18 cellular contexts compared by ENCODE assay signal in genomic region chr2:219289195-219289536, GRCh38. TPM values are rescaled to one million over a fixed set of nuclear protein-coding genes. Genes with fewer than 3 reads are reported as not detected.
A peak's percentile ranks its signal among the peaks of the same experiment; 100 is the strongest.
DNase-seq lines count a peak whose midpoint lies in the region; ATAC-seq and TF ChIP-seq lines count a peak whose summit lies in the region.
"Had no signal": no experiment of that assay in that cellular context is flagged by ENCODE, and none has a peak within 500 bp of the region (broad histone marks: within the 10 kb centered on the region; RNA-seq: fewer than 3 reads in every experiment).

No MANE protein-coding gene starts in this region.

- peaks cover 0 to 48% (median 6%) of the 10 kb centered on the region in 3 donors for H3K4me1 ChIP-seq in gastroesophageal sphincter

- peaks cover 0 to 28% of the 10 kb centered on the region in 2 donors for H3K36me3 ChIP-seq in gastroesophageal sphincter

- TF ChIP-seq POLR2A in gastroesophageal sphincter (IDR thresholded peaks at IDR 0.05) = no peak

- 55 to 80% methylated on average over 1 to 2 of the region's 6 CpGs for WGBS in gastroesophageal sphincter (ENCODE audit: low coverage in 1 of 2), 2 donors

- no peaks in the 10 kb centered on the region for H3K27me3 ChIP-seq in AG04450 (ENCODE audit: control insufficient read depth, insufficient read depth, low read length)
- no peaks in the 10 kb centered on the region for H3K27me3 ChIP-seq in gastroesophageal sphincter
- H3K27me3 ChIP-seq: spleen had no signal

- no peak overlapping the region for H3K4me3 Mint-ChIP-seq in activated T-helper 17 cell treated with anti-CD3 and anti-CD28 coated beads, Interleukin-2, amount 50 U/mL, for 72 hours
- no peak overlapping the region for H3K4me3 Mint-ChIP-seq in stimulated activated naive B cell treated with anti-CD40 and anti-IgM and Interleukin-4, amounts not matched to agents 10 μg/mL and 1 μg/mL and 100 μg/mL, for 72 hours
- H3K4me3 Mint-ChIP-seq in activated CD4-positive, alpha-beta memory T cell treated with anti-CD3 and anti-CD28 coated beads for 36 hours = no peak overlapping the region
- H3K4me3 Mint-ChIP-seq: activated CD8-positive, alpha-beta T cell treated with anti-CD3 and anti-CD28 coated beads, Interleukin-2, amount 10 ng/mL, durations not matched to agents 7 days and 5 days; stimulated activated naive CD8-positive, alpha-beta T cell treated with anti-CD3 and anti-CD28 coated beads, Interleukin-15, Interleukin-2, amounts not matched to agents 100 ng/mL and 50 ng/mL, for 24 hours had no signal

- intact Hi-C loops in activated CD4-positive, alpha-beta memory T cell treated with anti-CD3 and anti-CD28 coated beads for 36 hours (cut with micrococcal nuclease) = no loop called here

- no peak for ATAC-seq in activated T-helper 17 cell treated with anti-CD3 and anti-CD28 coated beads, Interleukin-2, amount 50 U/mL, for 72 hours (replicated peaks)
- ATAC-seq in gastroesophageal sphincter = no peak
- ATAC-seq in stimulated activated naive B cell treated with anti-CD40 and anti-IgM and Interleukin-4, amounts not matched to agents 10 μg/mL and 1 μg/mL and 100 μg/mL, for 72 hours (replicated peaks) = no peak
- ATAC-seq in GM21528 (IDR thresholded peaks at IDR 0.05; ENCODE audit: low FRiP score, unreplicated experiment) = no peak
- ATAC-seq: activated CD8-positive, alpha-beta T cell treated with anti-CD3 and anti-CD28 coated beads, Interleukin-2, amount 10 ng/mL, durations not matched to agents 7 days and 5 days had no signal

- H3K27me3 Mint-ChIP-seq in activated T-helper 17 cell treated with anti-CD3 and anti-CD28 coated beads, Interleukin-2, amount 50 U/mL, for 72 hours = no peaks in the 10 kb centered on the region
- H3K27me3 Mint-ChIP-seq in stimulated activated naive B cell treated with anti-CD40 and anti-IgM and Interleukin-4, amounts not matched to agents 10 μg/mL and 1 μg/mL and 100 μg/mL, for 72 hours = no peaks in the 10 kb centered on the region
- no peaks in the 10 kb centered on the region for H3K27me3 Mint-ChIP-seq in activated CD4-positive, alpha-beta memory T cell treated with anti-CD3 and anti-CD28 coated beads for 36 hours
- H3K27me3 Mint-ChIP-seq: stimulated activated naive CD8-positive, alpha-beta T cell treated with anti-CD3 and anti-CD28 coated beads, Interleukin-15, Interleukin-2, amounts not matched to agents 100 ng/mL and 50 ng/mL, for 24 hours had no signal

- no peaks in the 10 kb centered on the region for H3K9me3 Mint-ChIP-seq in activated T-helper 17 cell treated with anti-CD3 and anti-CD28 coated beads, Interleukin-2, amount 50 U/mL, for 72 hours
- no peaks in the 10 kb centered on the region for H3K9me3 Mint-ChIP-seq in stimulated activated naive B cell treated with anti-CD40 and anti-IgM and Interleukin-4, amounts not matched to agents 10 μg/mL and 1 μg/mL and 100 μg/mL, for 72 hours
- H3K9me3 Mint-ChIP-seq in activated CD4-positive, alpha-beta memory T cell treated with anti-CD3 and anti-CD28 coated beads for 36 hours = no peaks in the 10 kb centered on the region
- H3K9me3 Mint-ChIP-seq: stimulated activated naive CD8-positive, alpha-beta T cell treated with anti-CD3 and anti-CD28 coated beads, Interleukin-15, Interleukin-2, amounts not matched to agents 100 ng/mL and 50 ng/mL, for 24 hours had no signal

- CTCF ChIA-PET in AG04450 (lab: Charles Lee) = interaction anchor here (1.6 kb wide), 1 partner anchor 130 kb away, joined by 3 read pairs; no protein-coding TSS in a partner anchor
- CTCF ChIA-PET in GM10248 (lab: Yijun Ruan, JAX) = interaction anchor here (0.7 to 11.5 kb wide), 2 partner anchors 8 to 10 kb away, joined by 3 to 336 read pairs; partner anchors contain the start of gene DNAJB2
- CTCF ChIA-PET in activated CD4-positive, alpha-beta memory T cell treated with anti-CD3 and anti-CD28 coated beads for 36 hours (lab: Charles Lee) = interaction anchor here (0.6 kb wide), 1 partner anchor 59 kb away, joined by 3 read pairs; the partner anchor contains the start of gene ANKZF1

- TF ChIP-seq CTCF in AG04450 (IDR thresholded peaks at IDR 0.05; ENCODE audit: low read depth, low read length) = no peak
- TF ChIP-seq CTCF in gastroesophageal sphincter (IDR thresholded peaks at IDR 0.05) = no peak
- no peak for TF ChIP-seq CTCF in GM10248 (IDR thresholded peaks at IDR 0.05; ENCODE audit: control extremely low read depth, extremely low read depth, low read depth, missing control alignments)

- H3K27ac Mint-ChIP-seq in activated T-helper 17 cell treated with anti-CD3 and anti-CD28 coated beads, Interleukin-2, amount 50 U/mL, for 72 hours = peak overlapping the region; percentile 46
- peak overlapping the region; percentile 47 for H3K27ac Mint-ChIP-seq in stimulated activated naive B cell treated with anti-CD40 and anti-IgM and Interleukin-4, amounts not matched to agents 10 μg/mL and 1 μg/mL and 100 μg/mL, for 72 hours
- no peak overlapping the region for H3K27ac Mint-ChIP-seq in activated CD4-positive, alpha-beta memory T cell treated with anti-CD3 and anti-CD28 coated beads for 36 hours
- H3K27ac Mint-ChIP-seq: activated CD8-positive, alpha-beta T cell treated with anti-CD3 and anti-CD28 coated beads, Interleukin-2, amount 10 ng/mL, durations not matched to agents 7 days and 5 days; stimulated activated naive CD8-positive, alpha-beta T cell treated with anti-CD3 and anti-CD28 coated beads, Interleukin-15, Interleukin-2, amounts not matched to agents 100 ng/mL and 50 ng/mL, for 24 hours had no signal

- H3K9me3 ChIP-seq in AG04450 (ENCODE audit: control insufficient read depth, insufficient read depth, low read length) (no peaks in the 10 kb centered on the region), gastroesophageal sphincter (no peaks in the 10 kb centered on the region)
- H3K9me3 ChIP-seq: neutrophil, spleen had no signal

- H3K4me1 Mint-ChIP-seq in activated T-helper 17 cell treated with anti-CD3 and anti-CD28 coated beads, Interleukin-2, amount 50 U/mL, for 72 hours = no peaks in the 10 kb centered on the region
- peaks cover 7 to 27% of the 10 kb centered on the region in 2 donors for H3K4me1 Mint-ChIP-seq in stimulated activated naive B cell treated with anti-CD40 and anti-IgM and Interleukin-4, amounts not matched to agents 10 μg/mL and 1 μg/mL and 100 μg/mL, for 72 hours
- H3K4me1 Mint-ChIP-seq in activated CD4-positive, alpha-beta memory T cell treated with anti-CD3 and anti-CD28 coated beads for 36 hours (ENCODE audit: low read depth) = peaks cover under 1% of the 10 kb centered on the region

- peaks cover 7% of the 10 kb centered on the region for H3K36me3 Mint-ChIP-seq in activated T-helper 17 cell treated with anti-CD3 and anti-CD28 coated beads, Interleukin-2, amount 50 U/mL, for 72 hours (ENCODE audit: low read depth)
- peaks cover 4 to 13% of the 10 kb centered on the region in 2 donors for H3K36me3 Mint-ChIP-seq in stimulated activated naive B cell treated with anti-CD40 and anti-IgM and Interleukin-4, amounts not matched to agents 10 μg/mL and 1 μg/mL and 100 μg/mL, for 72 hours
- H3K36me3 Mint-ChIP-seq in activated CD4-positive, alpha-beta memory T cell treated with anti-CD3 and anti-CD28 coated beads for 36 hours = peaks cover 3% of the 10 kb centered on the region

- TF ChIP-seq EP300 in gastroesophageal sphincter (IDR thresholded peaks at IDR 0.05) = no peak

- no peak overlapping the region for H3K4me3 ChIP-seq in AG04450 (ENCODE audit: low read depth, low read length)
- H3K4me3 ChIP-seq in gastroesophageal sphincter = no peak overlapping the region
- H3K4me3 ChIP-seq: spleen had no signal

- POLR2A ChIA-PET in AG04450 (lab: Yijun Ruan, JAX) (interaction anchor here (2.5 kb wide), 1 partner anchor 10 kb away, joined by 8 read pairs; the partner anchor contains the start of gene DNAJB2), GM10248 (lab: Yijun Ruan, JAX) (interaction anchor here (1.4 kb wide), 1 partner anchor 10 kb away, joined by 3 read pairs; the partner anchor contains the start of gene DNAJB2)
- POLR2A ChIA-PET in activated CD4-positive, alpha-beta memory T cell treated with anti-CD3 and anti-CD28 coated beads for 36 hours (lab: Charles Lee) = no interaction called here

- H3K27ac ChIP-seq in AG04450 (ENCODE audit: low read depth, low read length) = peak overlapping the region; percentile 89
- H3K27ac ChIP-seq in gastroesophageal sphincter = peak overlapping the region in 3 of 4 donors; percentile 72 to 85 (median 76)
- H3K27ac ChIP-seq: neutrophil, VCaP had no signal

- DNase-seq in AG04450 (ENCODE audit: low read depth, low spot score) = no peak
- DNase-seq in stimulated activated naive B cell treated with anti-CD40 and anti-IgM and Interleukin-4, amounts not matched to agents 10 μg/mL and 1 μg/mL and 100 μg/mL, for 72 hours = no peak
- DNase-seq in GM10248 (ENCODE audit: extremely low spot score) = no peak
- no peak for DNase-seq in activated CD4-positive, alpha-beta memory T cell treated with anti-CD3 and anti-CD28 coated beads for 36 hours
- DNase-seq in NCI-H1930 (lab: John Stamatoyannopoulos, UW) = no peak
- DNase-seq: activated CD8-positive, alpha-beta T cell treated with anti-CD3 and anti-CD28 coated beads, Interleukin-2, amount 10 ng/mL, durations not matched to agents 7 days and 5 days; activated gamma-delta T cell; effector CD8-positive, alpha-beta T cell; NCI-H2081 treated with DMSO at 0.1 percent for 48 hours; NCI-H526 had no signal

RNA-seq across cellular contexts. Expression of gene DNAJB2, which starts 10.0 kb away (rescaled TPM):
- 40.6 and 41.1 TPM in 2 replicates for polyA plus RNA-seq in AG04450 (2011; rRNA removed)
- polyA minus RNA-seq in AG04450 (2011; rRNA and poly(A)+ RNA removed) = 49.0 and 66.1 TPM in 2 replicates
- total RNA-seq in activated T-helper 17 cell treated with anti-CD3 and anti-CD28 coated beads, Interleukin-2, amount 50 U/mL, for 72 hours = 100 to 1,000 TPM in 1 of 2 donors, 10 to 100 TPM in 1; 55.7 to 153 TPM
- 10 to 100 TPM; 45.3 to 76.1 (median 54.9) TPM for total RNA-seq in gastroesophageal sphincter
- total RNA-seq in activated CD4-positive, alpha-beta memory T cell treated with anti-CD3 and anti-CD28 coated beads for 36 hours = 10 to 100 TPM; 37.3 to 39.1 TPM

RNA-seq across cellular contexts. Expression of gene PTPRN, which starts 20.0 kb away (rescaled TPM):
- 11.7 and 15.1 TPM in 2 replicates for polyA plus RNA-seq in AG04450 (2011; rRNA removed)
- polyA minus RNA-seq in AG04450 (2011; rRNA and poly(A)+ RNA removed) = 19.8 and 26.2 TPM in 2 replicates
- 1 to 10 TPM in 1 of 2 donors, under 1 TPM in 1; 0.67 to 6.3 TPM for total RNA-seq in activated T-helper 17 cell treated with anti-CD3 and anti-CD28 coated beads, Interleukin-2, amount 50 U/mL, for 72 hours
- 1 to 10 TPM in 2 of 4 donors, under 1 TPM in 1, not detected in 1; 0.58 to 3.0 (median 1.9) TPM for total RNA-seq in gastroesophageal sphincter
- under 1 TPM in 1 of 2 experiments, not detected in 1; 0.24 TPM for total RNA-seq in activated CD4-positive, alpha-beta memory T cell treated with anti-CD3 and anti-CD28 coated beads for 36 hours
- total RNA-seq: mesenteric fat pad, spleen had no signal

RNA-seq across cellular contexts. Expression of gene TUBA4A, which starts 35.4 kb away (rescaled TPM):
- polyA plus RNA-seq in AG04450 (2011; rRNA removed) = 22.4 and 22.6 TPM in 2 replicates
- polyA minus RNA-seq in AG04450 (2011; rRNA and poly(A)+ RNA removed) = 8.5 and 9.5 TPM in 2 replicates
- 100 to 1,000 TPM; 347 to 530 TPM for total RNA-seq in activated T-helper 17 cell treated with anti-CD3 and anti-CD28 coated beads, Interleukin-2, amount 50 U/mL, for 72 hours
- total RNA-seq in gastroesophageal sphincter = 10 to 100 TPM; 33.2 to 89.3 (median 56.2) TPM
- total RNA-seq in activated CD4-positive, alpha-beta memory T cell treated with anti-CD3 and anti-CD28 coated beads for 36 hours = 100 to 1,000 TPM; 219 to 229 TPM

RNA-seq across cellular contexts. Expression of gene TUBA4B, which starts 36.1 kb away (rescaled TPM):
- not detected in 2 replicates for polyA plus RNA-seq in AG04450 (2011; rRNA removed)
- not detected in 2 replicates for polyA minus RNA-seq in AG04450 (2011; rRNA and poly(A)+ RNA removed)
- not detected for total RNA-seq in activated T-helper 17 cell treated with anti-CD3 and anti-CD28 coated beads, Interleukin-2, amount 50 U/mL, for 72 hours
- not detected for total RNA-seq in gastroesophageal sphincter
- not detected for total RNA-seq in activated CD4-positive, alpha-beta memory T cell treated with anti-CD3 and anti-CD28 coated beads for 36 hours
- total RNA-seq: activated CD8-positive, alpha-beta T cell treated with anti-CD3 and anti-CD28 coated beads, Interleukin-2, amount 10 ng/mL, durations not matched to agents 7 days and 5 days; mesenteric fat pad; spleen had no signal
- polyA plus RNA-seq: spleen had no signal

RNA-seq across cellular contexts. Expression of gene RESP18, which starts 43.4 kb away (rescaled TPM):
- not detected in 2 replicates for polyA plus RNA-seq in AG04450 (2011; rRNA removed)
- polyA minus RNA-seq in AG04450 (2011; rRNA and poly(A)+ RNA removed) = not detected in 2 replicates
- not detected for total RNA-seq in activated T-helper 17 cell treated with anti-CD3 and anti-CD28 coated beads, Interleukin-2, amount 50 U/mL, for 72 hours
- not detected for total RNA-seq in gastroesophageal sphincter
- total RNA-seq in activated CD4-positive, alpha-beta memory T cell treated with anti-CD3 and anti-CD28 coated beads for 36 hours = not detected
- total RNA-seq: activated CD8-positive, alpha-beta T cell treated with anti-CD3 and anti-CD28 coated beads, Interleukin-2, amount 10 ng/mL, durations not matched to agents 7 days and 5 days; mesenteric fat pad had no signal
- polyA plus RNA-seq: spleen had no signal
